ENCODE assay signal across 16 cellular contexts in the genomic region with DNA sequence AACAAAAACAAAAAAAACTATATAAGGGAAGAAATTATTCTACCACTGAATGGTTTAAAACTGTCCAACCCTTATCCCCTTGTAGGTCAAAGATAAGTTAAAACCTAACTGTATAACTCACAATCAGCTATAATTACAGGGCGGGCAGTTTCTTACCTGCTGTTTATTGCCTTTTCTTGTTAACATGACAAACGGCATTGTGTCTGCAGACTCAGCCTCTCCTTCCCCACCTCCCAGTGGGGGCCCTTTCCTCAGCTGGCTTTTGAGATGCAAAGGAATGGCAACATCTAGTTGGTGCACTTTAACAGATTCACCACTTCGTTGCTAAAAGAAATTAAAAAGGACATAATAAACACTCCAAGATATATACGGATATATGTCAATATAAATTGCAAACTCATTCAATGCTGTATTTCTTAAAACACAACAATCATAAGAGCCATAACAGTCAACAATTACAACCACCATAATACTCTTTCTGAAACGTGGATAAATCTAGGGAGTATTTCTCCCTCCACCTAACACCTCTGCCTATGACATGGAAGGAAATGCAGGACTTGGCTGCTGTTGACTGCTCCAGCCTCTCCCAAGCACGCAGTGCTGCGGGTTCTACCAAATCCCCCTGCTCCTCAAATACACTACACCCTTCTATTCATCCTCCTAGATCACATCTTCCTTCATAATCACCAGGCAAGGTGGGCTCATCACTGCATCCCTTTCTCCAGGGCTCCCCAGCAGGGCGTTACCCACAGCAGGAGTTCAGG.
A peak's percentile ranks its signal among the peaks of the same experiment; 100 is the strongest.
DNase-seq lines count a peak whose midpoint lies in the region; ATAC-seq and TF ChIP-seq lines count a peak whose summit lies in the region.
"Had no signal": no experiment of that assay in that cellular context is flagged by ENCODE, and none has a peak within 500 bp of the region (broad histone marks: within the 10 kb centered on the region; RNA-seq: fewer than 3 reads in every experiment).

No MANE protein-coding gene starts in this region.

- no peak overlapping the region for H3K4me3 ChIP-seq in H7 (ENCODE audit: insufficient read depth, low read depth, low read length)
- H3K4me3 ChIP-seq in endodermal cell (ENCODE audit: low read length): no peak overlapping the region
- no peak overlapping the region for H3K4me3 ChIP-seq in MM.1S (ENCODE audit: low read length)

- no peak overlapping the region for H2AFZ ChIP-seq in MM.1S (ENCODE audit: low read length)

- H3K79me2 ChIP-seq in MM.1S (ENCODE audit: low read length): no peaks in the 10 kb centered on the region

- H3K27me3 Mint-ChIP-seq in endodermal cell (ENCODE audit: insufficient read depth): no peaks in the 10 kb centered on the region

- WGBS in endodermal cell (ENCODE audit: insufficient coverage in 1 of 2, insufficient read length in 1 of 2), 2 experiments: 54 to 56% methylated on average over 5 to 8 of the region's 8 CpGs

- H3K27ac Mint-ChIP-seq in endodermal cell: peak overlapping the region; percentile 78

- no peaks in the 10 kb centered on the region for H3F3A ChIP-seq in MM.1S (ENCODE audit: insufficient read depth, low read length)

- ATAC-seq in left colon: peak; percentile 80
- no peak for ATAC-seq in HG03097 (IDR thresholded peaks at IDR 0.05; ENCODE audit: low FRiP score, unreplicated experiment)

- H3K36me3 Mint-ChIP-seq in endodermal cell (ENCODE audit: low read depth): peaks cover 24% of the 10 kb centered on the region

- H3K9me3 ChIP-seq in endodermal cell (ENCODE audit: control insufficient read depth, low read length) (no peaks in the 10 kb centered on the region), MM.1S (replicated peaks; ENCODE audit: insufficient read depth, low read length) (no peaks in the 10 kb centered on the region)

- no peaks in the 10 kb centered on the region for H4K20me1 ChIP-seq in MM.1S (ENCODE audit: insufficient read depth, low read length)

- no peak for TF ChIP-seq CTCF in endodermal cell (conservative IDR thresholded peaks at IDR 0.05)
- no peak for TF ChIP-seq CTCF in MM.1S (IDR thresholded peaks at IDR 0.05; ENCODE audit: low read length)

- H3K9ac ChIP-seq in endodermal cell (ENCODE audit: extremely low read depth, low read length, poor library complexity, severe bottlenecking) (no peak overlapping the region), MM.1S (ENCODE audit: low read length) (no peak overlapping the region)

- no peaks in the 10 kb centered on the region for H3K9me2 ChIP-seq in MM.1S (replicated peaks; ENCODE audit: insufficient read depth, low read length)

- intact Hi-C loops in left colon (cut with DNase I, micrococcal nuclease): no loop called here

- no peaks in the 10 kb centered on the region for H3K9me3 Mint-ChIP-seq in endodermal cell

- H3K36me3 ChIP-seq in H7 (replicated peaks; ENCODE audit: control insufficient read depth, insufficient read depth, low read length): no peaks in the 10 kb centered on the region; the same call in 1 of the 2 replicates
- H3K36me3 ChIP-seq in endodermal cell (ENCODE audit: control insufficient read depth, insufficient read depth, low read length): peaks cover 51% of the 10 kb centered on the region
- 0 out of 2 replicates have a peak, but pooled peaks cover 3% of the 10 kb centered on the region for H3K36me3 ChIP-seq in MM.1S (replicated peaks; ENCODE audit: insufficient read depth, low read length)

- H3K4me1 ChIP-seq in endodermal cell (ENCODE audit: control insufficient read depth, insufficient read depth, low read length): peaks cover 7% of the 10 kb centered on the region
- no peaks in the 10 kb centered on the region for H3K4me1 ChIP-seq in MM.1S (ENCODE audit: low read length)

- peaks cover 18% of the 10 kb centered on the region for H3K4me1 Mint-ChIP-seq in endodermal cell

- peak overlapping the region; percentile 5 for H3K4me3 Mint-ChIP-seq in endodermal cell

- DNase-seq in H7 (peak; percentile 64), NCI-H2227 (lab: John Stamatoyannopoulos, UW; ENCODE audit: unreplicated experiment) (peak; percentile 49), endodermal cell (peak; percentile 81), left colon (peak; percentile 45 to 49), NOMO-1 treated with dmso at 0.1 percent for 144 hours (lab: John Stamatoyannopoulos, UW; ENCODE audit: unreplicated experiment) (no peak), D341Med (ENCODE audit: low spot score) (no peak), MM.1S (no peak)
- DNase-seq: AML-193, DMS79, GF-D8, KG1, NCI-H1105, NCI-H1694 treated with DMSO at 0.1 percent for 48 hours, NCI-H510A treated with DMSO at 0.1 percent for 48 hours, SHP77 treated with DMSO at 0.1 percent for 48 hours had no signal

- H3K27ac ChIP-seq in endodermal cell (ENCODE audit: low read depth, low read length) (no peak overlapping the region), MM.1S (ENCODE audit: low read length) (no peak overlapping the region)

- H3K27me3 ChIP-seq in H7 (ENCODE audit: control insufficient read depth, insufficient read depth, low read length) (no peaks in the 10 kb centered on the region), endodermal cell (ENCODE audit: control insufficient read depth, insufficient read depth, low read length, poor library complexity, severe bottlenecking) (no peaks in the 10 kb centered on the region), MM.1S (replicated peaks; ENCODE audit: insufficient read depth, low read length) (no peaks in the 10 kb centered on the region)

- H3K4me2 ChIP-seq in MM.1S (ENCODE audit: low read depth, low read length): no peak overlapping the region

Comparison
In these comparisons a context has a peak if more than half of its experiments do, and no peak if none do; other contexts are left out.
1. DNase-seq: peak in H7 (single experiment), NCI-H2227 (single experiment), endodermal cell (single experiment) and left colon (2 of 2); none in NOMO-1 treated with dmso at 0.1 percent for 144 hours (single experiment), D341Med (single experiment) and MM.1S (single experiment).